In the genomic region with DNA sequence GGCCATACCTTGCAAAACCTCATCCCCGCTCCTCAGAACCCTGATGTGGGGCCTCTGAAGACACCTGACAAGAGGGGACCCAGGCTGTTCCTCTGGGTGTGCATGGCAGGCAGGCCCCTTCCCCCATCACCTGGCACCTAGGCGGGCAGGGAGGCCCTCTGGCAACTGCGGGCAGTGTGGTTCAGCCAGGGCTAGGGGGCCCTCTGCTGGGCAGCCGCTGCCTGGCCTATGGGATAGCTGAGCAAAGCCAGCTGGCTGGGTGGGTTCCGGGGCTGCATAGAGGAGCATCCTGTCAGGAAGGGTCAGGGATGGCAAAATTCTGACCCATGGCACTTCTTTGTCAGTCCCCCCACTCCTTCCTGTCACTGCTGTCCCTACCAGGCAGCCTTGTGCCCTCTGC, we compare ENCODE assay signal across 10 cellular contexts.
DNase-seq lines count a peak whose midpoint lies in the region; ATAC-seq and TF ChIP-seq lines count a peak whose summit lies in the region.
"Had no signal": no experiment of that assay in that cellular context is flagged by ENCODE, and none has a peak within 500 bp of the region (broad histone marks: within the 10 kb centered on the region; RNA-seq: fewer than 3 reads in every experiment).

No MANE protein-coding gene starts in this region.

- peak; percentile 87 for ATAC-seq in WTC11
- peak; percentile 11 to 37 for ATAC-seq in lower lobe of right lung
- ATAC-seq: pancreas had no signal

- H3K9me3 ChIP-seq in GM23248 (ENCODE audit: low read depth) (no peaks in the 10 kb centered on the region), lower lobe of right lung (no peaks in the 10 kb centered on the region)
- H3K9me3 ChIP-seq: pancreas had no signal

- H3K9ac ChIP-seq in GM23248 = no peak overlapping the region

- 0 out of 2 replicates have a peak, but pooled peaks cover 4% of the 10 kb centered on the region for H3K27me3 ChIP-seq in GM23248 (replicated peaks; ENCODE audit: insufficient read depth)
- no peaks in the 10 kb centered on the region for H3K27me3 ChIP-seq in lower lobe of right lung (ENCODE audit: low read depth)
- H3K27me3 ChIP-seq: pancreas had no signal

- in situ Hi-C loops in GM23248 (cut with MboI) = no loop called here

- H2AFZ ChIP-seq in GM23248 = no peak overlapping the region

- DNase-seq in DMS79 treated with DMSO at 0.1 percent for 48 hours (lab: John Stamatoyannopoulos, UW) (peak; percentile 6), DMS79 (lab: John Stamatoyannopoulos, UW) (no peak), GM23248 (peak; percentile 6), WTC11 (ENCODE audit: low spot score) (peak; percentile 75), lower lobe of right lung (no peak), HEK293T (ENCODE audit: extremely low spot score) (no peak), GOT3 (lab: John Stamatoyannopoulos, UW) (no peak)
- DNase-seq in activated naive CD4-positive, alpha-beta T cell treated with Interleukin-2 at 50 U/mL for 16 hours = no peak
- DNase-seq: pancreas had no signal

- CTCF ChIA-PET in WTC11 (lab: Charles Lee) = interaction anchor here (0.6 to 6.2 kb wide), 40 partner anchors 8 to 524 kb away, joined by 3 to 71 read pairs (median 4); a partner anchor contains a TSS
- CTCF ChIA-PET in HEK293T (lab: Yijun Ruan, JAX) = no interaction called here

- TF ChIP-seq CTCF in WTC11 (IDR thresholded peaks at IDR 0.05) = 0 out of 2 replicates have a peak, but pooled peaks have one; percentile 17
- peak; percentile 42 for TF ChIP-seq CTCF in lower lobe of right lung (IDR thresholded peaks at IDR 0.05)

- H3K4me2 ChIP-seq in GM23248 (ENCODE audit: unreplicated experiment) = no peak overlapping the region

- no peaks in the 10 kb centered on the region for H3K4me1 ChIP-seq in GM23248 (ENCODE audit: insufficient read depth)
- H3K4me1 ChIP-seq in lower lobe of right lung = peaks cover 3% of the 10 kb centered on the region
- H3K4me1 ChIP-seq: pancreas had no signal

- no peak overlapping the region for H3K27ac ChIP-seq in GM23248
- H3K27ac ChIP-seq in lower lobe of right lung = no peak overlapping the region
- H3K27ac ChIP-seq: pancreas had no signal

- H3K4me1 Mint-ChIP-seq in WTC11 = peaks cover 2% of the 10 kb centered on the region; the same call in 1 of the 2 replicates

- peaks cover 2% of the 10 kb centered on the region for H3K9me3 Mint-ChIP-seq in WTC11

- peaks cover under 1% of the 10 kb centered on the region; the same call in 1 of the 2 replicates for H3K27me3 Mint-ChIP-seq in WTC11 (ENCODE audit: low read depth)

- no peaks in the 10 kb centered on the region for H3F3A ChIP-seq in GM23248 (ENCODE audit: insufficient read depth)

- no peaks in the 10 kb centered on the region for H3K79me2 ChIP-seq in GM23248 (ENCODE audit: insufficient read depth)

- 73 to 76% methylated on average over 5 of the region's 5 CpGs for WGBS in GM23248 (ENCODE audit: low coverage in 1 of 2, low lambda C conversion rate in 2 of 2, missing lambda C conversion rate in 2 of 2), 2 experiments

- intact Hi-C loops in lower lobe of right lung (cut with DNase I) = no loop called here

- POLR2A ChIA-PET in WTC11 (lab: Charles Lee) = no interaction called here
- POLR2A ChIA-PET in HEK293T (lab: Yijun Ruan, JAX) = no interaction called here

- H3K4me3 ChIP-seq in GM23248 (no peak overlapping the region), lower lobe of right lung (no peak overlapping the region)
- H3K4me3 ChIP-seq: pancreas had no signal

- H4K20me1 ChIP-seq in GM23248 (ENCODE audit: insufficient read depth) = no peaks in the 10 kb centered on the region

- no peaks in the 10 kb centered on the region for H3K9me2 ChIP-seq in GM23248 (ENCODE audit: insufficient read depth)

- no peaks in the 10 kb centered on the region for H3K36me3 Mint-ChIP-seq in WTC11

- H3K36me3 ChIP-seq in GM23248 (ENCODE audit: low read depth) = no peaks in the 10 kb centered on the region
- H3K36me3 ChIP-seq in lower lobe of right lung = no peaks in the 10 kb centered on the region
- H3K36me3 ChIP-seq: pancreas had no signal

- no peak overlapping the region for H3K4me3 Mint-ChIP-seq in WTC11
- H3K4me3 Mint-ChIP-seq: IgD-negative memory B cell had no signal

- no peak overlapping the region for H3K27ac Mint-ChIP-seq in WTC11
- H3K27ac Mint-ChIP-seq: IgD-negative memory B cell had no signal

TF ChIP-seq in WTC11, 78 proteins besides CTCF, POLR2A, EP300 and RAD21 (continues in another document):
- TF ChIP-seq RELA (CRISPR knock-in tag; IDR thresholded peaks at IDR 0.05; ENCODE audit: borderline replicate concordance) (no peak), HMGA2 (CRISPR knock-in tag; IDR thresholded peaks at IDR 0.05) (no peak), MYBL2 (CRISPR knock-in tag; IDR thresholded peaks at IDR 0.05) (no peak), CREB1 (CRISPR knock-in tag; IDR thresholded peaks at IDR 0.05) (no peak)
- TF ChIP-seq, protein P1, sequence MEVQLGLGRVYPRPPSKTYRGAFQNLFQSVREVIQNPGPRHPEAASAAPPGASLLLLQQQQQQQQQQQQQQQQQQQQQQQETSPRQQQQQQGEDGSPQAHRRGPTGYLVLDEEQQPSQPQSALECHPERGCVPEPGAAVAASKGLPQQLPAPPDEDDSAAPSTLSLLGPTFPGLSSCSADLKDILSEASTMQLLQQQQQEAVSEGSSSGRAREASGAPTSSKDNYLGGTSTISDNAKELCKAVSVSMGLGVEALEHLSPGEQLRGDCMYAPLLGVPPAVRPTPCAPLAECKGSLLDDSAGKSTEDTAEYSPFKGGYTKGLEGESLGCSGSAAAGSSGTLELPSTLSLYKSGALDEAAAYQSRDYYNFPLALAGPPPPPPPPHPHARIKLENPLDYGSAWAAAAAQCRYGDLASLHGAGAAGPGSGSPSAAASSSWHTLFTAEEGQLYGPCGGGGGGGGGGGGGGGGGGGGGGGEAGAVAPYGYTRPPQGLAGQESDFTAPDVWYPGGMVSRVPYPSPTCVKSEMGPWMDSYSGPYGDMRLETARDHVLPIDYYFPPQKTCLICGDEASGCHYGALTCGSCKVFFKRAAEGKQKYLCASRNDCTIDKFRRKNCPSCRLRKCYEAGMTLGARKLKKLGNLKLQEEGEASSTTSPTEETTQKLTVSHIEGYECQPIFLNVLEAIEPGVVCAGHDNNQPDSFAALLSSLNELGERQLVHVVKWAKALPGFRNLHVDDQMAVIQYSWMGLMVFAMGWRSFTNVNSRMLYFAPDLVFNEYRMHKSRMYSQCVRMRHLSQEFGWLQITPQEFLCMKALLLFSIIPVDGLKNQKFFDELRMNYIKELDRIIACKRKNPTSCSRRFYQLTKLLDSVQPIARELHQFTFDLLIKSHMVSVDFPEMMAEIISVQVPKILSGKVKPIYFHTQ (CRISPR knock-in tag; IDR thresholded peaks at IDR 0.05) = no peak
- TF ChIP-seq, protein P2, sequence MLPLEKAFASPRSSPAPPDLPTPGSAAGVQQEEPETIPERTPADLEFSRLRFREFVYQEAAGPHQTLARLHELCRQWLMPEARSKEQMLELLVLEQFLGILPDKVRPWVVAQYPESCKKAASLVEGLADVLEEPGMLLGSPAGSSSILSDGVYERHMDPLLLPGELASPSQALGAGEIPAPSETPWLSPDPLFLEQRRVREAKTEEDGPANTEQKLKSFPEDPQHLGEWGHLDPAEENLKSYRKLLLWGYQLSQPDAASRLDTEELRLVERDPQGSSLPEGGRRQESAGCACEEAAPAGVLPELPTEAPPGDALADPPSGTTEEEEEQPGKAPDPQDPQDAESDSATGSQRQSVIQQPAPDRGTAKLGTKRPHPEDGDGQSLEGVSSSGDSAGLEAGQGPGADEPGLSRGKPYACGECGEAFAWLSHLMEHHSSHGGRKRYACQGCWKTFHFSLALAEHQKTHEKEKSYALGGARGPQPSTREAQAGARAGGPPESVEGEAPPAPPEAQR (CRISPR knock-in tag; IDR thresholded peaks at IDR 0.05) = no peak

TF ChIP-seq in HEK293T, 16 proteins besides CTCF, POLR2A, EP300 and RAD21:
- TF ChIP-seq SP1 (IDR thresholded peaks at IDR 0.05) (no peak), SUZ12 (IDR thresholded peaks at IDR 0.05) (no peak), TARDBP (IDR thresholded peaks at IDR 0.05) (no peak), FOXK2 (IDR thresholded peaks at IDR 0.05) (no peak)

Comparison
In these comparisons a context has a peak if more than half of its experiments do, and no peak if none do; other contexts are left out.
1. DNase-seq: peak in DMS79 treated with DMSO at 0.1 percent for 48 hours (single experiment), GM23248 (single experiment) and WTC11 (single experiment); none in DMS79 (single experiment), lower lobe of right lung (single experiment), HEK293T (single experiment), activated naive CD4-positive, alpha-beta T cell treated with Interleukin-2 at 50 U/mL for 16 hours (single experiment) and GOT3 (single experiment).